ENCODE assay signal across 19 cellular contexts in the genomic region with DNA sequence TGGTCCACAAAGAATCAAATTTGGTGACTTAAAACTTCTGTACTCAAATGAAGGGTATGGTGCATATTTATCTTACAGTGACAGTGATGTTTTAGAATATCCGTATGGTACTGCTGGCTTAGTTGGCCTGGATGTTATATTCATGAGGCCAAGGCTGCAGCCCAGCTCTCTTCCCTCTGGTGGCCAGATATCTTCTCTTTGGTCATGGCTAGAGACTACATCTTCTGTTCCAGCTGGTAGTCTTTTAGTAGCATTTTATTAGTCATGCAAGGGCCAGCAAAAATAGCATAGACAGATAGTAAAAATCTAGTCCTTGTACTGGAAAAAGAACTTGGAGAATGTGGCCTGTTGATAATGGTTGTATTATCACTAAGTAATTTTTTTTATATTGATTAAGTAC.
DNase-seq lines count a peak whose midpoint lies in the region; ATAC-seq and TF ChIP-seq lines count a peak whose summit lies in the region.
"Had no signal": no experiment of that assay in that cellular context is flagged by ENCODE, and none has a peak within 500 bp of the region (broad histone marks: within the 10 kb centered on the region; RNA-seq: fewer than 3 reads in every experiment).

No MANE protein-coding gene starts in this region.

- no peak overlapping the region for H3K4me3 ChIP-seq in thoracic aorta
- H3K4me3 ChIP-seq: BLaER1 treated with 17β-estradiol and CSF1 and Interleukin-3, amounts not matched to agents 10 nM and 100 nM; HAP-1; Peyer's patch; SK-N-MC had no signal

- H3K36me3 ChIP-seq in thoracic aorta, result no peaks in the 10 kb centered on the region
- H3K36me3 ChIP-seq: BLaER1 treated with 17β-estradiol and CSF1 and Interleukin-3, amounts not matched to agents 10 nM and 100 nM; HAP-1; Peyer's patch had no signal

- H3K27ac Mint-ChIP-seq in HFFc6, result no peak overlapping the region
- H3K27ac Mint-ChIP-seq in natural killer cell treated with Interleukin-12 subunit alpha and Interleukin-12 subunit beta and Interleukin-15 and Interleukin-18, amount 100 ng/mL, for 72 hours, result no peak overlapping the region
- H3K27ac Mint-ChIP-seq: CD8-positive, alpha-beta T cell had no signal

- TF ChIP-seq CTCF in HFFc6 (IDR thresholded peaks at IDR 0.05) (no peak; the same call in 1 of the 2 replicates), thoracic aorta (IDR thresholded peaks at IDR 0.05) (no peak)

- H3K4me1 ChIP-seq in thoracic aorta (ENCODE audit: control insufficient read depth in 1 of 2, low read depth in 2 of 2), result peaks cover 48 to 83% of the 10 kb centered on the region in 2 donors
- H3K4me1 ChIP-seq: HAP-1, Peyer's patch had no signal

- no peaks in the 10 kb centered on the region; the same call in 1 of the 2 replicates for H3K36me3 Mint-ChIP-seq in HFFc6 (ENCODE audit: low read depth)
- H3K36me3 Mint-ChIP-seq in natural killer cell treated with Interleukin-12 subunit alpha and Interleukin-12 subunit beta and Interleukin-15 and Interleukin-18, amount 100 ng/mL, for 72 hours, result no peaks in the 10 kb centered on the region
- H3K36me3 Mint-ChIP-seq: CD8-positive, alpha-beta T cell had no signal

- H3K27ac ChIP-seq in thoracic aorta, result peak overlapping the region; percentile 63 to 76
- H3K27ac ChIP-seq: 22Rv1; BLaER1 treated with 17β-estradiol and CSF1 and Interleukin-3, amounts not matched to agents 10 nM and 100 nM; Peyer's patch; SK-N-MC had no signal

- no peak overlapping the region for H3K4me3 Mint-ChIP-seq in HFFc6
- H3K4me3 Mint-ChIP-seq in natural killer cell treated with Interleukin-12 subunit alpha and Interleukin-12 subunit beta and Interleukin-15 and Interleukin-18, amount 100 ng/mL, for 72 hours, result no peak overlapping the region
- H3K4me3 Mint-ChIP-seq: CD8-positive, alpha-beta T cell had no signal

- no peaks in the 10 kb centered on the region for H3K9me3 ChIP-seq in thoracic aorta
- H3K9me3 ChIP-seq: BLaER1 treated with 17β-estradiol and CSF1 and Interleukin-3, amounts not matched to agents 10 nM and 100 nM; HAP-1; Peyer's patch had no signal

- intact Hi-C loops in left cardiac atrium (cut with DNase I), result no loop called here

- DNase-seq in DMS 273 (lab: John Stamatoyannopoulos, UW; ENCODE audit: unreplicated experiment) (peak; percentile 22), DMS 273 treated with DMSO at 0.1 percent for 48 hours (lab: John Stamatoyannopoulos, UW) (no peak), HFFc6 (peak; percentile 29), left cardiac atrium (no peak), thoracic aorta (ENCODE audit: low spot score) (no peak)
- DNase-seq in stimulated activated CD4-positive, alpha-beta T cell treated with anti-CD3 and anti-CD28 coated beads, Interleukin-2, amount 100 ng/mL, for 24 hours, result no peak
- DNase-seq in stimulated activated CD4-positive, alpha-beta T cell treated with anti-CD3 and anti-CD28 coated beads, Interleukin-12 subunit alpha, Interleukin-12 subunit beta, amount 100 ng/mL, for 4 hours, result no peak
- DNase-seq in natural killer cell treated with Interleukin-12 subunit alpha and Interleukin-12 subunit beta and Interleukin-15 and Interleukin-18, amount 100 ng/mL, for 72 hours (ENCODE audit: low spot score), result no peak
- DNase-seq: Calu3; CD8-positive, alpha-beta T cell; DMS79; NCI-H1105 treated with DMSO at 0.1 percent for 48 hours; NCI-H1694 treated with DMSO at 0.1 percent for 48 hours; Peyer's patch; SHP77 had no signal

- H3K4me1 Mint-ChIP-seq in HFFc6 (ENCODE audit: low read depth), result peaks cover 51% of the 10 kb centered on the region
- H3K4me1 Mint-ChIP-seq in natural killer cell treated with Interleukin-12 subunit alpha and Interleukin-12 subunit beta and Interleukin-15 and Interleukin-18, amount 100 ng/mL, for 72 hours (ENCODE audit: low read depth in 2 of 2), result no peaks in the 10 kb centered on the region

- H3K27me3 ChIP-seq in thoracic aorta (replicated peaks; ENCODE audit: insufficient read depth), result no peaks in the 10 kb centered on the region
- H3K27me3 ChIP-seq: BLaER1 treated with 17β-estradiol and CSF1 and Interleukin-3, amounts not matched to agents 10 nM and 100 nM; Peyer's patch had no signal

- peak; percentile 32 to 43 for ATAC-seq in left cardiac atrium
- ATAC-seq in thoracic aorta (ENCODE audit: insufficient number of reproducible peaks, low FRiP score, low read depth), result no peak
- ATAC-seq in natural killer cell treated with Interleukin-12 subunit alpha and Interleukin-12 subunit beta and Interleukin-15 and Interleukin-18, amount 100 ng/mL, for 72 hours, result no peak
- ATAC-seq: CD8-positive, alpha-beta T cell had no signal

- H3K27me3 Mint-ChIP-seq in HFFc6 (ENCODE audit: insufficient read depth), result no peaks in the 10 kb centered on the region; the same call in 1 of the 2 replicates
- peaks cover 2 to 27% of the 10 kb centered on the region in 2 donors for H3K27me3 Mint-ChIP-seq in natural killer cell treated with Interleukin-12 subunit alpha and Interleukin-12 subunit beta and Interleukin-15 and Interleukin-18, amount 100 ng/mL, for 72 hours

- no peaks in the 10 kb centered on the region for H3K9me3 Mint-ChIP-seq in HFFc6
- no peaks in the 10 kb centered on the region for H3K9me3 Mint-ChIP-seq in natural killer cell treated with Interleukin-12 subunit alpha and Interleukin-12 subunit beta and Interleukin-15 and Interleukin-18, amount 100 ng/mL, for 72 hours
- H3K9me3 Mint-ChIP-seq: CD8-positive, alpha-beta T cell had no signal

Comparison
In these comparisons a context has a peak if more than half of its experiments do, and no peak if none do; other contexts are left out.
1. DNase-seq: peak in DMS 273 (single experiment) and HFFc6 (single experiment); none in DMS 273 treated with DMSO at 0.1 percent for 48 hours (single experiment), left cardiac atrium (single experiment), thoracic aorta (single experiment), stimulated activated CD4-positive, alpha-beta T cell treated with anti-CD3 and anti-CD28 coated beads, Interleukin-2, amount 100 ng/mL, for 24 hours (0 of 2), stimulated activated CD4-positive, alpha-beta T cell treated with anti-CD3 and anti-CD28 coated beads, Interleukin-12 subunit alpha, Interleukin-12 subunit beta, amount 100 ng/mL, for 4 hours (single experiment) and natural killer cell treated with Interleukin-12 subunit alpha and Interleukin-12 subunit beta and Interleukin-15 and Interleukin-18, amount 100 ng/mL, for 72 hours (single experiment).
2. ATAC-seq: peak in left cardiac atrium (2 of 2); none in thoracic aorta (single experiment) and natural killer cell treated with Interleukin-12 subunit alpha and Interleukin-12 subunit beta and Interleukin-15 and Interleukin-18, amount 100 ng/mL, for 72 hours (0 of 2).